ENCODE assay signal across 8 cellular contexts in the genomic region with DNA sequence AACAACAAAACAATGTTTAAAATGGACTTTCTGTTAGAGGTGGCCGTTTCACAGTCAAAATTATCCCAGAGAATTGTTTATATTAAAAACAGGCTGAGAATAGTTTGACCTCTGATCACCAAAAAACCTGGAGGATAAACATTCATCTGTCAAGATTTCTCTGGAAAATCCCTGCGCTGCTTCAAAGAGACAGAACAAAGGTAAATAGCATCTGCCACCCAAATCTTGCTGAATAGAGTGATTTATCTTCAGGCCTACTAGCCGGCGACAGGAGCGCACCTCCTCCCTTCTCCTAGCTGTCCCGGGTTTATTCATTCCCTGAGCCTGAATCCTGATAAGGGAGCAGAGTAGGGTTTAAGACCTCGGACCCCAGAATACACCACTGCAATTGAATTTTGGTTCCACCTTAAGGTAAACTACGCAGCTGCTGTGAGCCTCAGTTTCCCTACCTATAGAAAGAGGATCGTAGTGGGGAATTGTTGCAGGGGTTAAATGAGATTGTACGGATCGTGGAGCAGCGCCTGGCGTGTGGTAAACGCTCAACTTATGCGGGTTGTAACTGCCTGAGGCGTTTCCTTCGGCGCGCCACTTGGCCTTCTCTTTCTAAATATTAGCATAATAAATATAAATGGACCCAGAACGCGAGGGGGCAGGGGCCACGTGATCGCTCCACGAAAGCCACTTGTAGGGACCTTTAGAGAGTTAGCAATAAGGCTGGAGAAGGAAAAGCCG. TPM values are rescaled to one million over a fixed set of nuclear protein-coding genes. Genes with fewer than 3 reads are reported as not detected.
DNase-seq lines count a peak whose midpoint lies in the region; ATAC-seq, FAIRE-seq and TF ChIP-seq lines count a peak whose summit lies in the region.

No MANE protein-coding gene starts in this region.

- CTCF ChIA-PET in CD4-positive, alpha-beta T cell (lab: Charles Lee), result interaction anchor here (1.2 to 1.6 kb wide), 3 partner anchors 23 to 92 kb away, joined by 3 to 5 read pairs (median 3); no protein-coding TSS in a partner anchor

- in situ Hi-C loops in KBM-7 (cut with MboI; ENCODE audit: low pct_unique_long_range_greater_than_20kb, low sequenced_read_pairs), result no loop called here
- in situ Hi-C loops in transverse colon (cut with MboI; ENCODE audit: low pct_ligation_motif_present in 1 of 4, low pct_unique_long_range_greater_than_20kb in 1 of 4, low sequenced_read_pairs in 3 of 4), result loop anchor here in 1 of 4 donors (25.0 kb wide), 1 partner anchor 1234 kb away; the partner anchor contains the start of gene LSM8

- peaks cover 5 to 34% (median 22%) of the 10 kb centered on the region in 4 donors for H3K4me1 ChIP-seq in transverse colon

- peak overlapping the region; percentile 79 for H3K27ac Mint-ChIP-seq in CD4-positive, alpha-beta T cell

- no peak overlapping the region for H3K27ac ChIP-seq in CD4-positive, alpha-beta T cell (ENCODE audit: low read depth, low read length)
- peak overlapping the region; percentile 99 to 100 (median 100) for H3K27ac ChIP-seq in transverse colon

- H3K36me3 ChIP-seq in transverse colon, result no peaks in the 10 kb centered on the region

- peaks cover 6% of the 10 kb centered on the region for H3K36me3 Mint-ChIP-seq in CD4-positive, alpha-beta T cell (ENCODE audit: low read depth)

- no peaks in the 10 kb centered on the region for H3K27me3 ChIP-seq in CD4-positive, alpha-beta T cell (ENCODE audit: control insufficient read depth, insufficient read depth, low read length)
- no peaks in the 10 kb centered on the region for H3K27me3 ChIP-seq in transverse colon

- DNase-seq in CD4-positive, alpha-beta T cell, result no peak
- peak; percentile 11 for DNase-seq in GM19240 (ENCODE audit: insufficient read length, low spot score)
- peak; percentile 49 for DNase-seq in KBM-7
- DNase-seq in SHP77 treated with DMSO at 0.1 percent for 48 hours (lab: John Stamatoyannopoulos, UW), result peak; percentile 56
- DNase-seq in ecto neural progenitor cell (ENCODE audit: low spot score), result peak; percentile 50
- peak; percentile 48 for DNase-seq in medulla oblongata (ENCODE audit: extremely low spot score)
- DNase-seq in transverse colon, result peak; percentile 13
- no peak for DNase-seq in GM12892 (ENCODE audit: insufficient read length)

- ATAC-seq in CD4-positive, alpha-beta T cell (ENCODE audit: poor library complexity), result no peak

- TF ChIP-seq EP300 in transverse colon (IDR thresholded peaks at IDR 0.05; ENCODE audit: low read depth), result no peak

- intact Hi-C loops in CD4-positive, alpha-beta T cell (cut with DNase I, micrococcal nuclease), result loop anchor here in 1 of 2 experiments (5.0 kb wide), 1 partner anchor 91 kb away; the partner anchor contains the start of gene CAPZA2
- intact Hi-C loops in transverse colon (cut with DNase I; ENCODE audit: low total_unique reads), result no loop called here

- no peaks in the 10 kb centered on the region for H3K27me3 Mint-ChIP-seq in CD4-positive, alpha-beta T cell

- no peaks in the 10 kb centered on the region for H3K9me3 Mint-ChIP-seq in CD4-positive, alpha-beta T cell

- H3K4me3 Mint-ChIP-seq in CD4-positive, alpha-beta T cell, result peak overlapping the region; percentile 89

- POLR2A ChIA-PET in CD4-positive, alpha-beta T cell (lab: Charles Lee), result interaction anchor here (0.9 to 1.9 kb wide), 6 partner anchors 20 to 92 kb away, joined by 3 to 6 read pairs (median 5); no protein-coding TSS in a partner anchor

- no peak for TF ChIP-seq CTCF in CD4-positive, alpha-beta T cell (IDR thresholded peaks at IDR 0.05)
- TF ChIP-seq CTCF in transverse colon (IDR thresholded peaks at IDR 0.05), result no peak

- peak overlapping the region; percentile 33 to 99 (median 95) for H3K4me3 ChIP-seq in transverse colon

- TF ChIP-seq POLR2A in transverse colon (IDR thresholded peaks at IDR 0.05) (no peak), GM12892 (IDR thresholded peaks at IDR 0.05; ENCODE audit: low read depth, low read length) (no peak)

- 5 to 6% methylated on average over 13 to 25 of the region's 25 CpGs for WGBS in transverse colon (ENCODE audit: low coverage in 1 of 2), 2 donors

- H3K4me1 Mint-ChIP-seq in CD4-positive, alpha-beta T cell (ENCODE audit: low read depth), result peaks cover 31% of the 10 kb centered on the region

- FAIRE-seq in GM12892 (lab: Jason Lieb, UNC), result no peak

- no peaks in the 10 kb centered on the region for H3K9me3 ChIP-seq in CD4-positive, alpha-beta T cell (ENCODE audit: control insufficient read depth, low read length)
- no peaks in the 10 kb centered on the region for H3K9me3 ChIP-seq in transverse colon

RNA-seq across cellular contexts. Expression of gene ST7, which starts 0.5 kb away (rescaled TPM):
- total RNA-seq in CD4-positive, alpha-beta T cell, result 1 to 10 TPM; 4.9 to 5.4 TPM
- 10 to 100 TPM in 3 of 4 donors, 1 to 10 TPM in 1; 7.2 to 47.9 (median 19.1) TPM for total RNA-seq in transverse colon
- polyA plus RNA-seq in GM12892 (2012; ENCODE audit: missing spikeins), result 61.1 TPM

Comparison
In these comparisons a context has a peak if more than half of its experiments do, and no peak if none do; other contexts are left out.
1. DNase-seq: peak in GM19240 (single experiment), KBM-7 (single experiment), SHP77 treated with DMSO at 0.1 percent for 48 hours (single experiment), ecto neural progenitor cell (single experiment), medulla oblongata (single experiment) and transverse colon (single experiment); none in CD4-positive, alpha-beta T cell (0 of 10) and GM12892 (single experiment).